23 cellular contexts compared by ENCODE assay signal in the genomic region with DNA sequence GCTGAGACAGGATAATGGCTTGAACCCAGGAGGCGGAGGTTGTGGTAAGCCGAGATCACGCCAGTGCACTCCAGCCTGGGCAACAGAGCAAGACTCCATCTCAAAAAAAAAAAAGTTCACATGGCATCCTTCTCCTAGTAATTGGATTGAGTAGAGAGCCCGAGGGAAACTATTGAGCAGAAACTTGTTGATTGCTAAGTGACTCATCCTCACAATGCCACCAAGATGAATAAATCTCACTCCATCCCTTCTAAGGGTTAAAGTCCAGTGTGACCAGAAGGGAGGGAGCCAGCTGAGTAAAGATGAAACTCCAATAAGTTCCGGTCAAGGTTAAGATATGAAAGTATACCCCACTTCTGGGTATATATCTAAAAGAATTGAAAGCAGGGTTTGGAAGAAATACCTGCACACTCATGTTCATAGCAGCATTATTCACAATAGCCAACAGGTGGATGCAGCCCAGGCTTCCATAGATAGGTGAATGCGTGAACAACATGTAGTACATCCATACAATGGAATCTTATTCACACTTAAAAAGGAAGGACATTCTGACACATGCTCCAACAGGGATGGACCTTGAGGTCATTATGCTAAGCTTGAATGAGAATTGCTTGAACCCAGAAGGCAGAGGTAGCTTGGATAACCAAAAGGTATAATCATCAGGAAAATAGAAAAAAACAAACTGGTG. TPM values are rescaled to one million over a fixed set of nuclear protein-coding genes. Genes with fewer than 3 reads are reported as not detected.
DNase-seq lines count a peak whose midpoint lies in the region; ATAC-seq and TF ChIP-seq lines count a peak whose summit lies in the region.
"Had no signal": no experiment of that assay in that cellular context is flagged by ENCODE, and none has a peak within 500 bp of the region (broad histone marks: within the 10 kb centered on the region; RNA-seq: fewer than 3 reads in every experiment).

No MANE protein-coding gene starts in this region.

- POLR2A ChIA-PET in Panc1 (lab: Charles Lee): interaction anchor here (0.5 to 0.7 kb wide), 2 partner anchors 22 to 112 kb away, joined by 3 to 6 read pairs; no protein-coding TSS in a partner anchor

- H3K4me3 ChIP-seq in Panc1 (ENCODE audit: low read depth in 2 of 2, low read length in 2 of 2): no peak overlapping the region
- H3K4me3 ChIP-seq in mucosa of rectum (ENCODE audit: low read length in 2 of 2): no peak overlapping the region
- H3K4me3 ChIP-seq: esophagus squamous epithelium, upper lobe of right lung had no signal

- H3K4me1 Mint-ChIP-seq in HFFc6 (ENCODE audit: low read depth) (peaks cover 47% of the 10 kb centered on the region), progenitor cell of endocrine pancreas (ENCODE audit: low read depth) (no peaks in the 10 kb centered on the region)
- H3K4me1 Mint-ChIP-seq: natural killer cell had no signal

- intact Hi-C loops in Panc1 (cut with micrococcal nuclease; ENCODE audit: unreplicated experiment): no loop called here

- H3K9ac ChIP-seq in mucosa of rectum (ENCODE audit: low read depth in 1 of 2, low read length in 2 of 2): no peak overlapping the region
- H3K9ac ChIP-seq: parathyroid adenoma had no signal

- H3K36me3 Mint-ChIP-seq in HFFc6 (ENCODE audit: low read depth): no peaks in the 10 kb centered on the region
- H3K36me3 Mint-ChIP-seq in progenitor cell of endocrine pancreas (ENCODE audit: insufficient read depth): no peaks in the 10 kb centered on the region
- H3K36me3 Mint-ChIP-seq: CD8-positive, alpha-beta T cell; natural killer cell had no signal

- H3K9me3 ChIP-seq in Panc1 (ENCODE audit: control insufficient read depth, insufficient read depth, low read depth, low read length): no peaks in the 10 kb centered on the region
- no peaks in the 10 kb centered on the region for H3K9me3 ChIP-seq in mucosa of rectum (ENCODE audit: control insufficient read depth in 2 of 2, low read length in 2 of 2)
- H3K9me3 ChIP-seq: esophagus squamous epithelium, upper lobe of right lung had no signal

- DNase-seq in Panc1 (ENCODE audit: low read depth, low spot score): no peak
- DNase-seq in HFFc6: no peak
- DNase-seq in progenitor cell of endocrine pancreas (ENCODE audit: low spot score, unreplicated experiment): no peak
- DNase-seq: activated CD4-positive, alpha-beta T cell treated with anti-CD3 and anti-CD28 coated beads for 4 hours; activated CD8-positive, alpha-beta memory T cell treated with anti-CD3 and anti-CD28 coated beads, Interleukin-2, amount 50 U/mL, for 48 hours; activated naive CD4-positive, alpha-beta T cell; amygdala; CD8-positive, alpha-beta T cell; central memory CD4-positive, alpha-beta T cell; EL; esophagus squamous epithelium; H7; natural killer cell; NCI-H1436; NCI-H2171; NCI-H69; RPMI8226; upper lobe of right lung had no signal

- H3K36me3 ChIP-seq in Panc1 (ENCODE audit: control insufficient read depth, insufficient read depth, low read length): no peaks in the 10 kb centered on the region
- H3K36me3 ChIP-seq in mucosa of rectum (ENCODE audit: control insufficient read depth in 2 of 2, insufficient read depth in 2 of 2, low read length in 2 of 2): no peaks in the 10 kb centered on the region
- H3K36me3 ChIP-seq: esophagus squamous epithelium, upper lobe of right lung had no signal

- no peak for TF ChIP-seq CTCF in Panc1 (IDR thresholded peaks at IDR 0.05)
- TF ChIP-seq CTCF in HFFc6 (IDR thresholded peaks at IDR 0.05): no peak
- no peak for TF ChIP-seq CTCF in progenitor cell of endocrine pancreas (IDR thresholded peaks at IDR 0.05; ENCODE audit: unreplicated experiment)

- H3K27me3 ChIP-seq in Panc1 (ENCODE audit: control insufficient read depth, insufficient read depth, low read length) (no peaks in the 10 kb centered on the region), mucosa of rectum (ENCODE audit: control insufficient read depth in 2 of 2, insufficient read depth in 2 of 2, low read length in 2 of 2) (peaks cover 0 to 2% of the 10 kb centered on the region in 2 donors)
- H3K27me3 ChIP-seq: esophagus squamous epithelium, upper lobe of right lung had no signal

- BruUV-seq in Panc1 (replicated peaks; lab: Mats Ljungman, UMichigan): no TSS peak

- H3K27ac Mint-ChIP-seq in HFFc6: no peak overlapping the region
- H3K27ac Mint-ChIP-seq in progenitor cell of endocrine pancreas: no peak overlapping the region
- H3K27ac Mint-ChIP-seq: CD8-positive, alpha-beta T cell; natural killer cell had no signal

- in situ Hi-C loops in Panc1 (cut with HindIII; ENCODE audit: low pct_unique_long_range_greater_than_20kb, low sequenced_read_pairs): no loop called here

- ATAC-seq in GM18517 (IDR thresholded peaks at IDR 0.05; ENCODE audit: unreplicated experiment): peak; percentile 77
- ATAC-seq in GM19467 (IDR thresholded peaks at IDR 0.05; ENCODE audit: unreplicated experiment): peak; percentile 70
- ATAC-seq in Panc1: no peak
- ATAC-seq in GM21717 (IDR thresholded peaks at IDR 0.05; ENCODE audit: unreplicated experiment): no peak
- ATAC-seq: CD8-positive, alpha-beta T cell; natural killer cell; upper lobe of right lung had no signal

- no peak overlapping the region for H3K4me3 Mint-ChIP-seq in HFFc6
- no peak overlapping the region for H3K4me3 Mint-ChIP-seq in progenitor cell of endocrine pancreas (ENCODE audit: low read depth)
- H3K4me3 Mint-ChIP-seq: CD8-positive, alpha-beta T cell; natural killer cell had no signal

- H3K27ac ChIP-seq in Panc1 (ENCODE audit: low read length) (peak overlapping the region; percentile 100), mucosa of rectum (ENCODE audit: low read depth in 2 of 2, low read length in 2 of 2) (peak overlapping the region; percentile 50 to 64)
- H3K27ac ChIP-seq: esophagus squamous epithelium, parathyroid adenoma, upper lobe of right lung had no signal

- H3K27me3 Mint-ChIP-seq in HFFc6 (ENCODE audit: insufficient read depth) (peaks cover 3% of the 10 kb centered on the region), progenitor cell of endocrine pancreas (peaks cover 23% of the 10 kb centered on the region)

- CTCF ChIA-PET in Panc1 (lab: Charles Lee): no interaction called here

- H3K9me3 Mint-ChIP-seq in HFFc6 (no peaks in the 10 kb centered on the region), progenitor cell of endocrine pancreas (ENCODE audit: low read depth) (peaks cover 2% of the 10 kb centered on the region)
- H3K9me3 Mint-ChIP-seq: CD8-positive, alpha-beta T cell; natural killer cell had no signal

- H3K4me1 ChIP-seq in Panc1 (ENCODE audit: control insufficient read depth, insufficient read depth, low read length) (peaks cover 25% of the 10 kb centered on the region), mucosa of rectum (ENCODE audit: control insufficient read depth in 2 of 2, insufficient read depth in 2 of 2, low read length in 2 of 2) (peaks cover 0 to 15% of the 10 kb centered on the region in 2 donors)
- H3K4me1 ChIP-seq: parathyroid adenoma had no signal

RNA-seq across cellular contexts. Expression of gene FHL2, which starts 13.0 kb away (rescaled TPM):
- total RNA-seq in Panc1 (2021; ENCODE audit: unreplicated experiment) (378 TPM), progenitor cell of endocrine pancreas (2.2 and 3.0 TPM in 2 replicates)
- polyA plus RNA-seq in Panc1 (2012; ENCODE audit: insufficient read length): 411 TPM
- total RNA-seq in HFFc6 (2021; fragmentation: NEBNext Ultra II Directional; extraction: Animal tissue kit (Norgen Biotek cat#: 25700)): 100 to 1,000 TPM; 211 to 281 (median 243) TPM

Comparison
In these comparisons a context has a peak if more than half of its experiments do, and no peak if none do; other contexts are left out.
1. ATAC-seq: peak in GM18517 (single experiment) and GM19467 (single experiment); none in Panc1 (single experiment) and GM21717 (single experiment).
2. RNA of gene FHL2, which starts 13.0 kb away (total RNA-seq): 378 TPM in Panc1 (single experiment) and 211 to 281 TPM in HFFc6; 2.2 to 3.0 TPM in progenitor cell of endocrine pancreas; every median in the first group is over 10 times any median in the second.